33 cellular contexts compared by ENCODE assay signal in genomic region chr1:82721702-82722101, GRCh38.
"Had no signal": no experiment of that assay in that cellular context is flagged by ENCODE, and none has a peak within 500 bp of the region (broad histone marks: within the 10 kb centered on the region; RNA-seq: fewer than 3 reads in every experiment).

No MANE protein-coding gene starts in this region.

- H2AFZ ChIP-seq: hepatocyte had no signal

- DNase-seq: activated CD4-positive, alpha-beta memory T cell treated with anti-CD3 and anti-CD28 coated beads for 36 hours; activated CD4-positive, alpha-beta T cell treated with anti-CD3 and anti-CD28 coated beads for 36 hours; activated CD4-positive, alpha-beta T cell treated with anti-CD3 and anti-CD28 coated beads, Interleukin-2, amount 10 ng/mL, durations not matched to agents 24 days and 14 days; activated CD4-positive, CD25-positive, alpha-beta regulatory T cell; activated CD4-positive, CD25-positive, alpha-beta regulatory T cell treated with anti-CD3 and anti-CD28 coated beads, Interleukin-2, amount 50 U/mL, for 72 hours; activated CD8-positive, alpha-beta memory T cell treated with anti-CD3 and anti-CD28 coated beads, Interleukin-2, amount 10 ng/mL, durations not matched to agents 7 days and 5 days; activated CD8-positive, alpha-beta memory T cell treated with anti-CD3 and anti-CD28 coated beads, Interleukin-2, amount 50 U/mL, for 4 hours; activated CD8-positive, alpha-beta T cell treated with anti-CD3 and anti-CD28 coated beads, Interleukin-2, amount 10 ng/mL, durations not matched to agents 7 days and 5 days; activated effector memory CD4-positive, alpha-beta T cell treated with anti-CD3 and anti-CD28 coated beads, Interleukin-2, amount 50 U/mL, for 16 hours; activated naive CD4-positive, alpha-beta T cell; activated naive CD4-positive, alpha-beta T cell treated with anti-CD3 and anti-CD28 coated beads, Interleukin-2, amount 50 U/mL, for 16 hours; activated T-cell treated with anti-CD3 and anti-CD28 coated beads, Interleukin-2, amount 50 U/mL, for 1 hour; activated T-cell treated with anti-CD3 and anti-CD28 coated beads, Interleukin-2, amount 50 U/mL, for 48 hours; amniotic stem cell; anterior cingulate cortex; body of pancreas; caudate nucleus; cortex of kidney; dermis blood vessel endothelial cell; effector CD4-positive, alpha-beta T cell; effector memory CD8-positive, alpha-beta T cell; erythroblast; gastrocnemius medialis; heart right ventricle; T-helper 17 cell; T1000 had no signal

- H3K9me3 Mint-ChIP-seq: activated CD4-positive, alpha-beta T cell treated with anti-CD3 and anti-CD28 coated beads, Interleukin-2, amount 10 ng/mL, durations not matched to agents 24 days and 14 days; activated T-helper 1 cell treated with anti-CD3 and anti-CD28 coated beads, Interleukin-12 subunit alpha, Interleukin-12 subunit beta, Interleukin-2, Interleukin-4 antibody, amounts not matched to agents 30 ng/mL and 10 ng/mL and 1 ng/mL, durations not matched to agents 14 hours and 24 hours and 36 hours; activated T-helper 2 cell treated with anti-CD3 and anti-CD28 coated beads, Interferon-gamma antibody, Interleukin-2, Interleukin-4, amounts not matched to agents 10 μg/mL and 5 μg/mL and 100 μg/mL, durations not matched to agents 14 hours and 24 hours and 36 hours; T-helper 2 cell treated with Interferon-gamma antibody and Interleukin-4, amounts not matched to agents 5 μg/mL and 100 μg/mL, for 36 hours had no signal

- H3K79me2 ChIP-seq: hepatocyte had no signal

- H3K4me1 ChIP-seq: body of pancreas, esophagus muscularis mucosa, foreskin keratinocyte, gastrocnemius medialis, heart right ventricle had no signal

- ATAC-seq: activated CD4-positive, alpha-beta T cell treated with anti-CD3 and anti-CD28 coated beads for 36 hours; activated CD8-positive, alpha-beta memory T cell treated with anti-CD3 and anti-CD28 coated beads, Interleukin-2, amount 10 ng/mL, durations not matched to agents 7 days and 5 days; activated CD8-positive, alpha-beta T cell treated with anti-CD3 and anti-CD28 coated beads, Interleukin-2, amount 10 ng/mL, durations not matched to agents 7 days and 5 days; body of pancreas; effector memory CD8-positive, alpha-beta T cell; foreskin keratinocyte; gastrocnemius medialis; heart right ventricle; T-helper 17 cell had no signal

- H3K4me1 Mint-ChIP-seq: activated CD4-positive, alpha-beta T cell treated with anti-CD3 and anti-CD28 coated beads for 36 hours; activated CD4-positive, alpha-beta T cell treated with anti-CD3 and anti-CD28 coated beads, Interleukin-2, amount 10 ng/mL, durations not matched to agents 24 days and 14 days; activated CD8-positive, alpha-beta memory T cell treated with anti-CD3 and anti-CD28 coated beads, Interleukin-2, amount 10 ng/mL, durations not matched to agents 7 days and 5 days; T-helper 17 cell had no signal

- H3K36me3 Mint-ChIP-seq: activated CD4-positive, alpha-beta memory T cell treated with anti-CD3 and anti-CD28 coated beads for 36 hours; activated CD8-positive, alpha-beta memory T cell treated with anti-CD3 and anti-CD28 coated beads, Interleukin-2, amount 10 ng/mL, durations not matched to agents 7 days and 5 days; activated naive CD8-positive, alpha-beta T cell had no signal

- H3K27me3 ChIP-seq: body of pancreas, esophagus muscularis mucosa, foreskin keratinocyte, gastrocnemius medialis, heart right ventricle, hepatocyte had no signal

- H3K27me3 Mint-ChIP-seq: activated CD4-positive, alpha-beta memory T cell treated with anti-CD3 and anti-CD28 coated beads for 36 hours; activated CD4-positive, alpha-beta T cell treated with anti-CD3 and anti-CD28 coated beads for 36 hours; activated CD4-positive, alpha-beta T cell treated with anti-CD3 and anti-CD28 coated beads, Interleukin-2, amount 10 ng/mL, durations not matched to agents 24 days and 14 days; activated CD8-positive, alpha-beta memory T cell treated with anti-CD3 and anti-CD28 coated beads, Interleukin-2, amount 10 ng/mL, durations not matched to agents 7 days and 5 days; activated naive CD8-positive, alpha-beta T cell; effector memory CD8-positive, alpha-beta T cell; T-helper 17 cell had no signal

- H3K9me3 ChIP-seq: gastrocnemius medialis had no signal

- H3K4me3 Mint-ChIP-seq: activated CD4-positive, alpha-beta memory T cell treated with anti-CD3 and anti-CD28 coated beads for 36 hours; activated CD4-positive, alpha-beta T cell treated with anti-CD3 and anti-CD28 coated beads for 36 hours; activated CD4-positive, alpha-beta T cell treated with anti-CD3 and anti-CD28 coated beads, Interleukin-2, amount 10 ng/mL, durations not matched to agents 24 days and 14 days; activated CD8-positive, alpha-beta memory T cell treated with anti-CD3 and anti-CD28 coated beads, Interleukin-2, amount 10 ng/mL, durations not matched to agents 7 days and 5 days; activated CD8-positive, alpha-beta T cell treated with anti-CD3 and anti-CD28 coated beads, Interleukin-2, amount 10 ng/mL, durations not matched to agents 7 days and 5 days; activated naive CD8-positive, alpha-beta T cell; activated T-helper 1 cell treated with anti-CD3 and anti-CD28 coated beads, Interleukin-12 subunit alpha, Interleukin-12 subunit beta, Interleukin-2, Interleukin-4 antibody, amounts not matched to agents 30 ng/mL and 10 ng/mL and 1 ng/mL, durations not matched to agents 14 hours and 24 hours and 36 hours; effector memory CD8-positive, alpha-beta T cell; T-helper 17 cell; T-helper 2 cell treated with Interferon-gamma antibody and Interleukin-4, amounts not matched to agents 5 μg/mL and 100 μg/mL, for 36 hours had no signal

- H3K4me2 ChIP-seq: hepatocyte had no signal

- H3K27ac ChIP-seq: body of pancreas, esophagus muscularis mucosa, foreskin keratinocyte, gastrocnemius medialis, heart right ventricle, hepatocyte had no signal

- H3K36me3 ChIP-seq: esophagus muscularis mucosa, gastrocnemius medialis, heart right ventricle had no signal

- H3K27ac Mint-ChIP-seq: activated CD4-positive, alpha-beta memory T cell treated with anti-CD3 and anti-CD28 coated beads for 36 hours; activated CD4-positive, alpha-beta T cell treated with anti-CD3 and anti-CD28 coated beads for 36 hours; activated CD4-positive, alpha-beta T cell treated with anti-CD3 and anti-CD28 coated beads, Interleukin-2, amount 10 ng/mL, durations not matched to agents 24 days and 14 days; activated CD8-positive, alpha-beta memory T cell treated with anti-CD3 and anti-CD28 coated beads, Interleukin-2, amount 10 ng/mL, durations not matched to agents 7 days and 5 days; activated CD8-positive, alpha-beta T cell treated with anti-CD3 and anti-CD28 coated beads, Interleukin-2, amount 10 ng/mL, durations not matched to agents 7 days and 5 days; activated naive CD8-positive, alpha-beta T cell; activated T-helper 1 cell treated with anti-CD3 and anti-CD28 coated beads, Interleukin-12 subunit alpha, Interleukin-12 subunit beta, Interleukin-2, Interleukin-4 antibody, amounts not matched to agents 30 ng/mL and 10 ng/mL and 1 ng/mL, durations not matched to agents 14 hours and 24 hours and 36 hours; activated T-helper 2 cell treated with anti-CD3 and anti-CD28 coated beads, Interferon-gamma antibody, Interleukin-2, Interleukin-4, amounts not matched to agents 10 μg/mL and 5 μg/mL and 100 μg/mL, durations not matched to agents 14 hours and 24 hours and 36 hours; effector memory CD8-positive, alpha-beta T cell; T-helper 17 cell; T-helper 2 cell treated with Interferon-gamma antibody and Interleukin-4, amounts not matched to agents 5 μg/mL and 100 μg/mL, for 36 hours had no signal

- H3K4me3 ChIP-seq: body of pancreas, esophagus muscularis mucosa, gastrocnemius medialis, heart right ventricle, hepatocyte had no signal
